In the genomic region with DNA sequence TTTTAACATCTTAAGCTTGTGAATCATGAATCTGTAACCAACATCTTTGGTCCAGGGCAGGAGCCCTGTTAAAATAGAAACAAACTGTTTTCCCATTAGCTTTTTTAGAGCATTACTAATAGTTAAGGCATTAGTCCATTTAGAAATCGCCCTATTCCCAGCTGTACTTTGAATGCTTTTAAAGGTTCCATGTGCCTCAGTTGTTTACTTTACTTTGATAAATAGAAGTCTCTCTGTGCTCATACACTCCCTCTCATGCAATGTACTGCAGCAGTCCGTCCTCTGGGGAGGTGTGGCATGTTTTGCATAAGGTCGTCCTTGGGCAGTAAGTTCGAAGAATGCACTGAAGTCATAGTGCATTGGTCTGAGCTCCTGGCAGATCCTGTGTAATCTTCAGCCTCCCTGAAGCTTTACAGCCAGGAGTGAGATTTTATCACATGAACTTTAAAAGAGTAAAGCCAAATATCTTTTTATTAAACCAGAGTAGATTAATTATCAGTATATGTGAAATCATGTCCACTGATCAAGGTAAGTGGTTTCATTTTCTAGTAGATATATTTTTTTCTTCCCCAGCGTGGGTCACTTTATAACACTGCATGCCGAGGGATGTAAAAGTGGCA, we compare ENCODE assay signal across 8 cellular contexts.
A peak's percentile ranks its signal among the peaks of the same experiment; 100 is the strongest.
DNase-seq lines count a peak whose midpoint lies in the region; ATAC-seq and TF ChIP-seq lines count a peak whose summit lies in the region.

No MANE protein-coding gene starts in this region.

- H3K9ac ChIP-seq in subcutaneous abdominal adipose tissue (ENCODE audit: low read length in 5 of 5), result peak overlapping the region; percentile 8 to 81 (median 66)

- no peaks in the 10 kb centered on the region for H3K27me3 ChIP-seq in CD8-positive, alpha-beta memory T cell (ENCODE audit: insufficient read depth, low read length, poor library complexity, severe bottlenecking)
- H3K27me3 ChIP-seq in body of pancreas (no peaks in the 10 kb centered on the region), subcutaneous abdominal adipose tissue (ENCODE audit: control insufficient read depth in 5 of 5, insufficient read depth in 4 of 5, low read length in 5 of 5) (no peaks in the 10 kb centered on the region)

- peak overlapping the region in 5 of 7 donors; percentile 0 to 71 (median 38) for H3K4me3 Mint-ChIP-seq in CD8-positive, alpha-beta memory T cell

- POLR2A ChIA-PET in CD8-positive, alpha-beta memory T cell (lab: Charles Lee), result no interaction called here

- intact Hi-C loops in body of pancreas (cut with DNase I), result no loop called here

- 4 to 5% methylated on average over 6 of the region's 6 CpGs for WGBS in body of pancreas, 2 donors

- no peak for DNase-seq in CD8-positive, alpha-beta memory T cell
- peak; percentile 82 for DNase-seq in LoVo (ENCODE audit: low spot score)
- DNase-seq in body of pancreas, result peak; percentile 66 to 85 (median 80)
- peak; percentile 78 for DNase-seq in kidney tubule cell (ENCODE audit: low spot score)
- no peak for DNase-seq in mesenteric fat pad (ENCODE audit: low spot score)

- no peaks in the 10 kb centered on the region for H3K9me3 Mint-ChIP-seq in CD8-positive, alpha-beta memory T cell

- H3K27ac ChIP-seq in CD8-positive, alpha-beta memory T cell (ENCODE audit: low read depth, low read length), result no peak overlapping the region
- H3K27ac ChIP-seq in body of pancreas, result peak overlapping the region; percentile 69 to 87 (median 76)
- H3K27ac ChIP-seq in subcutaneous abdominal adipose tissue (ENCODE audit: low read depth, low read length), result peak overlapping the region; percentile 93

- H3K9me3 ChIP-seq in CD8-positive, alpha-beta memory T cell (ENCODE audit: low read length), result no peaks in the 10 kb centered on the region
- H3K9me3 ChIP-seq in body of pancreas (no peaks in the 10 kb centered on the region), subcutaneous abdominal adipose tissue (ENCODE audit: control insufficient read depth in 5 of 5, low read length in 5 of 5) (peaks cover 0 to under 1% (median 0%) of the 10 kb centered on the region in 5 donors)

- H3K4me1 ChIP-seq in CD8-positive, alpha-beta memory T cell (ENCODE audit: insufficient read depth, low read length), result no peaks in the 10 kb centered on the region
- H3K4me1 ChIP-seq in body of pancreas (peaks cover 57% of the 10 kb centered on the region), subcutaneous abdominal adipose tissue (ENCODE audit: control insufficient read depth in 5 of 5, insufficient read depth in 5 of 5, low read length in 5 of 5) (peaks cover 5 to 51% (median 37%) of the 10 kb centered on the region in 5 donors)

- H3K36me3 Mint-ChIP-seq in CD8-positive, alpha-beta memory T cell, result no peaks in the 10 kb centered on the region

- TF ChIP-seq POLR2A in body of pancreas (IDR thresholded peaks at IDR 0.05), result peak in 2 of 3 donors; percentile 59 to 63

- peak; percentile 66 for ATAC-seq in GM21381 (IDR thresholded peaks at IDR 0.05; ENCODE audit: unreplicated experiment)
- ATAC-seq in body of pancreas, result peak; percentile 87
- no peak for ATAC-seq in GM21737 (IDR thresholded peaks at IDR 0.05; ENCODE audit: unreplicated experiment)

- CTCF ChIA-PET in CD8-positive, alpha-beta memory T cell (lab: Charles Lee), result no interaction called here

- peaks cover 0 to 11% (median 6%) of the 10 kb centered on the region in 3 donors for H3K4me1 Mint-ChIP-seq in CD8-positive, alpha-beta memory T cell

- H3K27ac Mint-ChIP-seq in CD8-positive, alpha-beta memory T cell, result peak overlapping the region in 1 of 8 donors; percentile 43

- peak in 1 of 7 experiments; percentile 9 for TF ChIP-seq CTCF in body of pancreas (IDR thresholded peaks at IDR 0.05)

- no peaks in the 10 kb centered on the region for H3K36me3 ChIP-seq in CD8-positive, alpha-beta memory T cell (ENCODE audit: insufficient read depth, low read length)
- H3K36me3 ChIP-seq in body of pancreas (replicated peaks in 1 of 2; ENCODE audit: insufficient read depth in 1 of 2, low read depth in 2 of 2), result no peaks in the 10 kb centered on the region
- no peaks in the 10 kb centered on the region for H3K36me3 ChIP-seq in subcutaneous abdominal adipose tissue (ENCODE audit: control insufficient read depth in 5 of 5, insufficient read depth in 5 of 5, low read length in 5 of 5)

- H3K27me3 Mint-ChIP-seq in CD8-positive, alpha-beta memory T cell, result peaks cover 8 to 14% of the 10 kb centered on the region in 2 donors

- no peak overlapping the region for H3K4me3 ChIP-seq in CD8-positive, alpha-beta memory T cell (ENCODE audit: low read length)
- H3K4me3 ChIP-seq in body of pancreas, result no peak overlapping the region
- peak overlapping the region; percentile 38 to 70 (median 64) for H3K4me3 ChIP-seq in subcutaneous abdominal adipose tissue (ENCODE audit: low read depth in 1 of 5, low read length in 5 of 5)

Comparison
In these comparisons a context has a peak if more than half of its experiments do, and no peak if none do; other contexts are left out.
1. DNase-seq: peak in LoVo (single experiment), body of pancreas (4 of 4) and kidney tubule cell (single experiment); none in CD8-positive, alpha-beta memory T cell (0 of 5) and mesenteric fat pad (single experiment).
2. H3K4me3 ChIP-seq: peak in subcutaneous abdominal adipose tissue (5 of 5); none in CD8-positive, alpha-beta memory T cell (single experiment) and body of pancreas (0 of 2).